8 cellular contexts compared by ENCODE assay signal in the genomic region with DNA sequence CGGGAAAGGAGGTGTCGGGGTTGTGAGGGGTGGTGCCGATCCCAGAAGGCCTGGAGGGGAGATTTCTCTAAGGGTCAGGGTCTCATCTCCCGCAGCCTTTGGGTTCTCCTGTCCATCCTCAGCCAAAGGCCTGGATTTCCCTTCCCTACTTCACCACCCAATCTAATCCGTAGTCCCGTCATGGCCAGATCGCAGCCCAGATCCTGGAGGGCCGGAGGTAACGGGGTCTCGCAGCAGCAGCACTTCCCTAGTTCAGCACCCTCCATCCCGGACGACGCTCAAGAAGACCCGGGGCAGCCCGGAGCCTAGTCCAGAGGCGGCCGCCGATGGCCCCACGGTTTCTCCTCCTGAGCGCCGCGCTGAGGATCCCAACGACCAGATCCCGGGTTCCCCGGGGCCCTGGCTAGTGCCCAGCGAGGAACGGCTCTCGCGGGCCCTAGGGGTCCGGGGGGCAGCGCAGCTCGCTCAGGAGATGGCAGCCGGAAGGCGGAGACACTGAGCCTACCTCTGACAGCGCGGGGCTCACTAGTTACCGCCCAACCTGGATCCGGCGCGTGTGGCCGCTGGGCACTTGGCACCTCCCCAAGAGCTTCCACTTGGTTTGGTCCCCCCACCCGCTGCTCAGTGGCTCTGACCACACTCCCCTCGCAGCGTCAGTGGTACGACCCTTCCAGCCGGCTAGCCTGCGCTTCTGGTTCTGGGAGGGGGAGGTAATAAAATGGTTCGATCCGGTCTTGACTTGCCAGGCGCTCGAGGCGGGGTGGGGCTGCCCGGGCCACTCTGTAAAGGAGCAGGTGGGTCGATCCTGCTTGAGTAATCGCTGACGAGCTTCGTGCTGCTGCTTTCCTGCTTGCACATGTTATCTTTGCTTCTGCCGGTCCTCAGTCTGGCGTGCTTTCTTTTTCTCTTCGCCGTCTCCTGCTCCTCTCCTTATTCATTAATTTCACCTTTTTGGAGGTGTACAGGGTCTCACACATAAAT. TPM values are rescaled to one million over a fixed set of nuclear protein-coding genes. Genes with fewer than 3 reads are reported as not detected.
DNase-seq lines count a peak whose midpoint lies in the region; ATAC-seq and TF ChIP-seq lines count a peak whose summit lies in the region.

No MANE protein-coding gene starts in this region.

- peak overlapping the region; percentile 39 for H3K4me3 ChIP-seq in GM12875 (ENCODE audit: low read depth, low read length)
- peak overlapping the region; percentile 27 to 53 (median 44) for H3K4me3 ChIP-seq in Peyer's patch
- peak overlapping the region; percentile 37 for H3K4me3 ChIP-seq in fibroblast of the aortic adventitia (ENCODE audit: low read depth, low read length)
- H3K4me3 ChIP-seq in neural cell (ENCODE audit: low read length), result peak overlapping the region; percentile 37

- TF ChIP-seq POLR2A in Peyer's patch (IDR thresholded peaks at IDR 0.05), result peak; percentile 11 to 52

- TF ChIP-seq RAD21 in neural cell (conservative IDR thresholded peaks at IDR 0.05), result no peak

- no peaks in the 10 kb centered on the region for H3F3A ChIP-seq in neural cell (ENCODE audit: insufficient read depth, low read length, poor library complexity, severe bottlenecking)

- DNase-seq in Peyer's patch, result peak; percentile 73 to 91 (median 88)
- DNase-seq in activated effector memory CD4-positive, alpha-beta T cell treated with anti-CD3 and anti-CD28 coated beads, Interleukin-2, amount 50 U/mL, for 16 hours, result peak; percentile 88
- peak; percentile 63 for DNase-seq in fibroblast of the aortic adventitia (ENCODE audit: low read depth)
- no peak for DNase-seq in HuH-7 (ENCODE audit: low spot score)

- H3K27ac ChIP-seq in Peyer's patch (peak overlapping the region; percentile 86 to 98 (median 90)), neural cell (ENCODE audit: low read length) (no peak overlapping the region), temporal lobe (ENCODE audit: low read depth, low read length) (peak overlapping the region; percentile 72)

- peak; percentile 36 for ATAC-seq in HG03460 (IDR thresholded peaks at IDR 0.05; ENCODE audit: unreplicated experiment)

- H3K36me3 ChIP-seq in Peyer's patch (no peaks in the 10 kb centered on the region), neural cell (ENCODE audit: insufficient read depth, low read length) (no peaks in the 10 kb centered on the region)

- no peaks in the 10 kb centered on the region for H3K9me2 ChIP-seq in neural cell (ENCODE audit: insufficient read depth, low read length)

- H4K20me1 ChIP-seq in neural cell (ENCODE audit: insufficient read depth), result no peaks in the 10 kb centered on the region

- no peak for TF ChIP-seq EP300 in neural cell (conservative IDR thresholded peaks at IDR 0.05; ENCODE audit: poor library complexity, severe bottlenecking)

- no peak overlapping the region for H3K4me2 ChIP-seq in neural cell (ENCODE audit: low read length)

- peaks cover 0 to 14% (median 0%) of the 10 kb centered on the region in 4 donors for H3K4me1 ChIP-seq in Peyer's patch

- no peak overlapping the region for H2AFZ ChIP-seq in neural cell (ENCODE audit: low read depth, low read length)

- TF ChIP-seq CTCF in GM12875 (IDR thresholded peaks at IDR 0.05; ENCODE audit: borderline replicate concordance, insufficient read depth, low read depth, low read length) (peak; percentile 33; the same call in 1 of the 2 replicates), Peyer's patch (IDR thresholded peaks at IDR 0.05) (peak in 4 of 6 experiments; percentile 28 to 51 (median 38)), fibroblast of the aortic adventitia (IDR thresholded peaks at IDR 0.05; ENCODE audit: insufficient read depth, low read length) (no peak), neural cell (IDR thresholded peaks at IDR 0.05; ENCODE audit: poor library complexity, severe bottlenecking) (no peak)

- H3K27me3 ChIP-seq in Peyer's patch (no peaks in the 10 kb centered on the region), neural cell (ENCODE audit: insufficient read depth, low read depth, low read length) (no peaks in the 10 kb centered on the region)

- H3K9ac ChIP-seq in neural cell (ENCODE audit: low read length), result no peak overlapping the region

- no peaks in the 10 kb centered on the region for H3K79me2 ChIP-seq in neural cell (replicated peaks; ENCODE audit: insufficient read depth, low read length)

- no peaks in the 10 kb centered on the region for H3K9me3 ChIP-seq in Peyer's patch
- H3K9me3 ChIP-seq in neural cell (ENCODE audit: low read length), result no peaks in the 10 kb centered on the region

TF ChIP-seq in neural cell, 6 proteins besides CTCF, POLR2A, EP300 and RAD21:
- TF ChIP-seq EZH2 (IDR thresholded peaks at IDR 0.05; ENCODE audit: borderline replicate concordance, insufficient read depth, low read length, poor library complexity, severe bottlenecking) (no peak), SMC3 (conservative IDR thresholded peaks at IDR 0.05; ENCODE audit: poor library complexity) (no peak)

RNA-seq across cellular contexts. Expression of gene MAGIX, which starts 3.6 kb away (rescaled TPM):
- 10 to 100 TPM in 2 of 4 donors, 1 to 10 TPM in 1, not detected in 1; 5.8 to 14.4 (median 11.6) TPM for total RNA-seq in Peyer's patch
- 1.7 and 2.9 TPM in 2 replicates for total RNA-seq in fibroblast of the aortic adventitia (ENCODE audit: low replicate concordance)
- 4.2 and 12.2 TPM in 2 replicates for polyA plus RNA-seq in neural cell
- 0.97 and 2.2 TPM in 2 replicates for polyA minus RNA-seq in neural cell
- total RNA-seq in temporal lobe, result 1.5 TPM

RNA-seq across cellular contexts. Expression of gene PLP2, which starts 5.5 kb away (rescaled TPM):
- total RNA-seq in Peyer's patch, result 10 to 100 TPM; 16.1 to 36.6 (median 30.8) TPM
- total RNA-seq in fibroblast of the aortic adventitia (ENCODE audit: low replicate concordance), result 8.7 and 93.2 TPM in 2 replicates
- not detected in 2 replicates for polyA plus RNA-seq in neural cell
- not detected in 2 replicates for polyA minus RNA-seq in neural cell
- 1.2 TPM for total RNA-seq in temporal lobe

RNA-seq across cellular contexts. Expression of gene PRICKLE3, which starts 20.0 kb away (rescaled TPM):
- total RNA-seq in Peyer's patch (10 to 100 TPM; 22.5 to 47.0 (median 26.8) TPM), fibroblast of the aortic adventitia (ENCODE audit: low replicate concordance) (2.9 and 5.0 TPM in 2 replicates), temporal lobe (0.74 TPM)
- 0.45 TPM in 1 of 2 replicates, not detected in the other for polyA plus RNA-seq in neural cell
- not detected in 2 replicates for polyA minus RNA-seq in neural cell

RNA-seq across cellular contexts. Expression of gene SYP, which starts 33.8 kb away (rescaled TPM):
- total RNA-seq in Peyer's patch (10 to 100 TPM in 1 of 4 donors, 1 to 10 TPM in 2, not detected in 1; 5.5 to 11.0 (median 6.7) TPM), fibroblast of the aortic adventitia (ENCODE audit: low replicate concordance) (0.16 and 0.18 TPM in 2 replicates), temporal lobe (107 TPM)
- 240 and 281 TPM in 2 replicates for polyA plus RNA-seq in neural cell
- polyA minus RNA-seq in neural cell, result 149 and 163 TPM in 2 replicates

RNA-seq across cellular contexts. Expression of gene GPKOW, which starts 42.7 kb away (rescaled TPM):
- 10 to 100 TPM; 24.0 to 26.8 (median 25.7) TPM for total RNA-seq in Peyer's patch
- 12.5 and 18.2 TPM in 2 replicates for total RNA-seq in fibroblast of the aortic adventitia (ENCODE audit: low replicate concordance)
- polyA plus RNA-seq in neural cell, result 22.9 and 27.3 TPM in 2 replicates
- 20.9 and 24.7 TPM in 2 replicates for polyA minus RNA-seq in neural cell
- 15.7 TPM for total RNA-seq in temporal lobe

Comparison
In these comparisons a context has a peak if more than half of its experiments do, and no peak if none do; other contexts are left out.
1. CTCF ChIP-seq: peak in GM12875 (single experiment) and Peyer's patch (4 of 6); none in fibroblast of the aortic adventitia (single experiment) and neural cell (single experiment).
2. Peak in every context shown above with its lines, with median percentiles within 50 percentile points of each other: H3K4me3 ChIP-seq.